Comparison of ENCODE assay signal across 1 cellular context in the genomic region with DNA sequence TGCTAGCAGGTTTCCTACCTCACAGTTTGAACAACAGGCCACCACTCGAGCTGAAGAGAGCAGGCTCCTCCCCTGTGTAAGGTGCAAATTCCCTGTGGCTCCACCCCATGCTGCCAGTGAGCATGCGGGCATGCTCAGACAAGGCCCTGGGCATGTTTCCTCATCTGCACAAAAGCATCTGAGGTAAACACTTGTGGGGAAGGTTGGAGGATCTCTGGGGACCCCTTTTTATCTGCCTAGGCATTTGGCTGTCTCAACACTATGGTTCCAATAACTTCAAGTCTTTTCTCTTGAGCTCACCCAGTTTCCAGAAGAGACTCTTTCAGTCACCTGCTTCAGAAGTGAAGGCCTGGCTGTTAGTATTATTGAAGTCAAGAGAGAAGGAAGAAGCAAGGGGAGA.
TF ChIP-seq lines count a peak whose summit lies in the region.

No MANE protein-coding gene starts in this region.

TF ChIP-seq in SK-N-SH, 30 proteins besides CTCF, POLR2A, EP300 and RAD21:
- TF ChIP-seq NFIC (IDR thresholded peaks at IDR 0.05; ENCODE audit: borderline replicate concordance), result no peak
- no peak for TF ChIP-seq FOXM1 (IDR thresholded peaks at IDR 0.05; ENCODE audit: low read depth)
- TF ChIP-seq, protein P1, sequence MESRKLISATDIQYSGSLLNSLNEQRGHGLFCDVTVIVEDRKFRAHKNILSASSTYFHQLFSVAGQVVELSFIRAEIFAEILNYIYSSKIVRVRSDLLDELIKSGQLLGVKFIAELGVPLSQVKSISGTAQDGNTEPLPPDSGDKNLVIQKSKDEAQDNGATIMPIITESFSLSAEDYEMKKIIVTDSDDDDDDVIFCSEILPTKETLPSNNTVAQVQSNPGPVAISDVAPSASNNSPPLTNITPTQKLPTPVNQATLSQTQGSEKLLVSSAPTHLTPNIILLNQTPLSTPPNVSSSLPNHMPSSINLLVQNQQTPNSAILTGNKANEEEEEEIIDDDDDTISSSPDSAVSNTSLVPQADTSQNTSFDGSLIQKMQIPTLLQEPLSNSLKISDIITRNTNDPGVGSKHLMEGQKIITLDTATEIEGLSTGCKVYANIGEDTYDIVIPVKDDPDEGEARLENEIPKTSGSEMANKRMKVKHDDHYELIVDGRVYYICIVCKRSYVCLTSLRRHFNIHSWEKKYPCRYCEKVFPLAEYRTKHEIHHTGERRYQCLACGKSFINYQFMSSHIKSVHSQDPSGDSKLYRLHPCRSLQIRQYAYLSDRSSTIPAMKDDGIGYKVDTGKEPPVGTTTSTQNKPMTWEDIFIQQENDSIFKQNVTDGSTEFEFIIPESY (IDR thresholded peaks at IDR 0.05; ENCODE audit: borderline replicate concordance, low read depth), result no peak
- TF ChIP-seq CHD2 (IDR thresholded peaks at IDR 0.05; ENCODE audit: low read length, partially characterized antibody), result no peak
- TF ChIP-seq GABPA (IDR thresholded peaks at IDR 0.05; ENCODE audit: low read depth), result no peak
- TF ChIP-seq GATA2 (CRISPR knock-in tag; IDR thresholded peaks at IDR 0.05), result no peak
- TF ChIP-seq SIN3A (IDR thresholded peaks at IDR 0.05; ENCODE audit: borderline replicate concordance, low read depth, low read length), result no peak
- TF ChIP-seq, protein P2, sequence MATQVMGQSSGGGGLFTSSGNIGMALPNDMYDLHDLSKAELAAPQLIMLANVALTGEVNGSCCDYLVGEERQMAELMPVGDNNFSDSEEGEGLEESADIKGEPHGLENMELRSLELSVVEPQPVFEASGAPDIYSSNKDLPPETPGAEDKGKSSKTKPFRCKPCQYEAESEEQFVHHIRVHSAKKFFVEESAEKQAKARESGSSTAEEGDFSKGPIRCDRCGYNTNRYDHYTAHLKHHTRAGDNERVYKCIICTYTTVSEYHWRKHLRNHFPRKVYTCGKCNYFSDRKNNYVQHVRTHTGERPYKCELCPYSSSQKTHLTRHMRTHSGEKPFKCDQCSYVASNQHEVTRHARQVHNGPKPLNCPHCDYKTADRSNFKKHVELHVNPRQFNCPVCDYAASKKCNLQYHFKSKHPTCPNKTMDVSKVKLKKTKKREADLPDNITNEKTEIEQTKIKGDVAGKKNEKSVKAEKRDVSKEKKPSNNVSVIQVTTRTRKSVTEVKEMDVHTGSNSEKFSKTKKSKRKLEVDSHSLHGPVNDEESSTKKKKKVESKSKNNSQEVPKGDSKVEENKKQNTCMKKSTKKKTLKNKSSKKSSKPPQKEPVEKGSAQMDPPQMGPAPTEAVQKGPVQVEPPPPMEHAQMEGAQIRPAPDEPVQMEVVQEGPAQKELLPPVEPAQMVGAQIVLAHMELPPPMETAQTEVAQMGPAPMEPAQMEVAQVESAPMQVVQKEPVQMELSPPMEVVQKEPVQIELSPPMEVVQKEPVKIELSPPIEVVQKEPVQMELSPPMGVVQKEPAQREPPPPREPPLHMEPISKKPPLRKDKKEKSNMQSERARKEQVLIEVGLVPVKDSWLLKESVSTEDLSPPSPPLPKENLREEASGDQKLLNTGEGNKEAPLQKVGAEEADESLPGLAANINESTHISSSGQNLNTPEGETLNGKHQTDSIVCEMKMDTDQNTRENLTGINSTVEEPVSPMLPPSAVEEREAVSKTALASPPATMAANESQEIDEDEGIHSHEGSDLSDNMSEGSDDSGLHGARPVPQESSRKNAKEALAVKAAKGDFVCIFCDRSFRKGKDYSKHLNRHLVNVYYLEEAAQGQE (IDR thresholded peaks at IDR 0.05; ENCODE audit: low read depth, low read length), result no peak
- TF ChIP-seq FOXJ3 (CRISPR knock-in tag; IDR thresholded peaks at IDR 0.05), result no peak
- TF ChIP-seq RXRA (IDR thresholded peaks at IDR 0.05; ENCODE audit: borderline replicate concordance, low read depth), result no peak
- TF ChIP-seq, protein P3, sequence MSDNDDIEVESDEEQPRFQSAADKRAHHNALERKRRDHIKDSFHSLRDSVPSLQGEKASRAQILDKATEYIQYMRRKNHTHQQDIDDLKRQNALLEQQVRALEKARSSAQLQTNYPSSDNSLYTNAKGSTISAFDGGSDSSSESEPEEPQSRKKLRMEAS (IDR thresholded peaks at IDR 0.05; ENCODE audit: low read depth), result no peak
